ENCODE assay signal across 24 cellular contexts in genomic region chr13:36134632-36135031, GRCh38. TPM values are rescaled to one million over a fixed set of nuclear protein-coding genes. Genes with fewer than 3 reads are reported as not detected.
A peak's percentile ranks its signal among the peaks of the same experiment; 100 is the strongest.
DNase-seq lines count a peak whose midpoint lies in the region; ATAC-seq, FAIRE-seq and TF ChIP-seq lines count a peak whose summit lies in the region.
"Had no signal": no experiment of that assay in that cellular context is flagged by ENCODE, and none has a peak within 500 bp of the region (broad histone marks: within the 10 kb centered on the region; RNA-seq: fewer than 3 reads in every experiment).

No MANE protein-coding gene starts in this region.

- H3K36me3 ChIP-seq in left ventricle myocardium inferior: no peaks in the 10 kb centered on the region
- H3K36me3 ChIP-seq in bronchial epithelial cell (ENCODE audit: control insufficient read depth, insufficient read depth, low read length): no peaks in the 10 kb centered on the region
- no peaks in the 10 kb centered on the region for H3K36me3 ChIP-seq in CD4-positive, alpha-beta memory T cell (ENCODE audit: insufficient read depth, low read length)
- H3K36me3 ChIP-seq: BE2C; BLaER1 treated with 17β-estradiol and CSF1 and Interleukin-3, amounts not matched to agents 10 nM and 100 nM had no signal

- intact Hi-C loops in left ventricle myocardium inferior (cut with micrococcal nuclease): no loop called here
- intact Hi-C loops in Right ventricle myocardium superior (cut with DNase I): no loop called here
- intact Hi-C loops in CD4-positive, alpha-beta memory T cell (cut with micrococcal nuclease): no loop called here

- ATAC-seq in Right ventricle myocardium superior (ENCODE audit: poor library complexity): no peak
- ATAC-seq: A549 had no signal

- peaks cover 28% of the 10 kb centered on the region for H3K4me1 ChIP-seq in left ventricle myocardium inferior
- H3K4me1 ChIP-seq in CD4-positive, alpha-beta memory T cell (ENCODE audit: insufficient read depth, low read length): no peaks in the 10 kb centered on the region
- H3K4me1 ChIP-seq: A549, BE2C had no signal

- H3K9me3 ChIP-seq in left ventricle myocardium inferior (replicated peaks): no peaks in the 10 kb centered on the region
- no peaks in the 10 kb centered on the region for H3K9me3 ChIP-seq in CD4-positive, alpha-beta memory T cell (ENCODE audit: control insufficient read depth in 1 of 2, low read length in 2 of 2)
- H3K9me3 ChIP-seq: A549, BE2C had no signal

- DNase-seq in left ventricle myocardium inferior: no peak
- DNase-seq in Right ventricle myocardium superior: no peak
- no peak for DNase-seq in bronchial epithelial cell (ENCODE audit: low read depth)
- no peak for DNase-seq in neural crest cell (ENCODE audit: low read depth, low spot score)
- DNase-seq in CD4-positive, alpha-beta memory T cell: no peak
- no peak for DNase-seq in stimulated activated naive CD4-positive, alpha-beta T cell (lab: John Stamatoyannopoulos, UW)
- DNase-seq in NCI-H748 (lab: John Stamatoyannopoulos, UW; ENCODE audit: unreplicated experiment): no peak
- DNase-seq: 8988T; ACHN; AML-193; BE2C; Calu3; CD4-positive, alpha-beta T cell; DMS79 treated with DMSO at 0.1 percent for 48 hours; GF-D8; GOT3; H7; HCEC 1CT had no signal

- FAIRE-seq in bronchial epithelial cell (lab: Jason Lieb, UNC): peak; percentile 7
- FAIRE-seq: A549, GM12891, GM18507 had no signal

- H3K27me3 ChIP-seq in left ventricle myocardium inferior (ENCODE audit: low read depth) (peaks cover 22% of the 10 kb centered on the region), bronchial epithelial cell (ENCODE audit: control insufficient read depth, insufficient read depth, low read length) (peaks cover 16% of the 10 kb centered on the region)
- no peaks in the 10 kb centered on the region for H3K27me3 ChIP-seq in CD4-positive, alpha-beta memory T cell (ENCODE audit: insufficient read depth, low read length)
- H3K27me3 ChIP-seq: BE2C; BLaER1 treated with 17β-estradiol and CSF1 and Interleukin-3, amounts not matched to agents 10 nM and 100 nM had no signal

- peaks cover 39% of the 10 kb centered on the region for H3K27me3 Mint-ChIP-seq in neural crest cell (ENCODE audit: low read depth)
- peaks cover 12 to 26% of the 10 kb centered on the region in 2 donors for H3K27me3 Mint-ChIP-seq in CD4-positive, alpha-beta memory T cell

- H3K27ac ChIP-seq in left ventricle myocardium inferior (replicated peaks): peak overlapping the region; percentile 42
- no peak overlapping the region for H3K27ac ChIP-seq in CD4-positive, alpha-beta memory T cell (ENCODE audit: low read depth, low read length)
- H3K27ac ChIP-seq: A549; BLaER1 treated with 17β-estradiol and CSF1 and Interleukin-3, amounts not matched to agents 10 nM and 100 nM had no signal

- POLR2A ChIA-PET in CD4-positive, alpha-beta memory T cell (lab: Charles Lee; ENCODE audit: partially characterized antibody): no interaction called here

- no peaks in the 10 kb centered on the region for H3K36me3 Mint-ChIP-seq in neural crest cell (ENCODE audit: low read depth)
- H3K36me3 Mint-ChIP-seq in CD4-positive, alpha-beta memory T cell: no peaks in the 10 kb centered on the region
- H3K36me3 Mint-ChIP-seq: CD14-positive monocyte had no signal

- H3K4me3 Mint-ChIP-seq in neural crest cell: peak overlapping the region; percentile 7
- H3K4me3 Mint-ChIP-seq in CD4-positive, alpha-beta memory T cell: no peak overlapping the region
- H3K4me3 Mint-ChIP-seq: CD14-positive monocyte; CD4-positive, alpha-beta T cell had no signal

- CTCF ChIA-PET in CD4-positive, alpha-beta memory T cell (lab: Charles Lee; ENCODE audit: partially characterized antibody): no interaction called here

- TF ChIP-seq CTCF in left ventricle myocardium inferior (IDR thresholded peaks at IDR 0.05; ENCODE audit: borderline replicate concordance) (no peak), bronchial epithelial cell (IDR thresholded peaks at IDR 0.05; ENCODE audit: insufficient read depth, low read length, severe bottlenecking) (no peak), neural crest cell (conservative IDR thresholded peaks at IDR 0.05) (no peak)

- H3K4me3 ChIP-seq in left ventricle myocardium inferior (no peak overlapping the region), bronchial epithelial cell (ENCODE audit: low read depth, low read length) (no peak overlapping the region)
- no peak overlapping the region for H3K4me3 ChIP-seq in CD4-positive, alpha-beta memory T cell (ENCODE audit: low read length in 2 of 2)
- H3K4me3 ChIP-seq: A549; BLaER1 treated with 17β-estradiol and CSF1 and Interleukin-3, amounts not matched to agents 10 nM and 100 nM had no signal

- no peaks in the 10 kb centered on the region for H3K9me3 Mint-ChIP-seq in neural crest cell
- H3K9me3 Mint-ChIP-seq in CD4-positive, alpha-beta memory T cell: peaks cover 0 to 6% (median 0%) of the 10 kb centered on the region in 8 donors

- H3K4me1 Mint-ChIP-seq in neural crest cell: peaks cover 9% of the 10 kb centered on the region
- H3K4me1 Mint-ChIP-seq in CD4-positive, alpha-beta memory T cell: no peaks in the 10 kb centered on the region
- H3K4me1 Mint-ChIP-seq: CD14-positive monocyte had no signal

- no peak overlapping the region for H3K27ac Mint-ChIP-seq in neural crest cell (ENCODE audit: unreplicated experiment)
- H3K27ac Mint-ChIP-seq in CD4-positive, alpha-beta memory T cell: no peak overlapping the region
- H3K27ac Mint-ChIP-seq: CD14-positive monocyte; CD4-positive, alpha-beta T cell had no signal

RNA-seq across cellular contexts. Expression of gene DCLK1, which starts 3.5 kb away (rescaled TPM):
- 8.4 TPM for total RNA-seq in left ventricle myocardium inferior
- 12.7 TPM for total RNA-seq in Right ventricle myocardium superior
- total RNA-seq in bronchial epithelial cell: under 0.01 and 0.13 TPM in 2 replicates
- 20.0 and 22.4 TPM in 2 replicates for total RNA-seq in neural crest cell
- total RNA-seq in CD4-positive, alpha-beta memory T cell: not detected
- not detected for polyA plus RNA-seq in CD4-positive, alpha-beta memory T cell
- total RNA-seq: Calu3; CD4-positive, alpha-beta T cell; G401 had no signal
- polyA plus RNA-seq: CD14-positive monocyte had no signal
